ENCODE assay signal across 1 cellular context in the genomic region with DNA sequence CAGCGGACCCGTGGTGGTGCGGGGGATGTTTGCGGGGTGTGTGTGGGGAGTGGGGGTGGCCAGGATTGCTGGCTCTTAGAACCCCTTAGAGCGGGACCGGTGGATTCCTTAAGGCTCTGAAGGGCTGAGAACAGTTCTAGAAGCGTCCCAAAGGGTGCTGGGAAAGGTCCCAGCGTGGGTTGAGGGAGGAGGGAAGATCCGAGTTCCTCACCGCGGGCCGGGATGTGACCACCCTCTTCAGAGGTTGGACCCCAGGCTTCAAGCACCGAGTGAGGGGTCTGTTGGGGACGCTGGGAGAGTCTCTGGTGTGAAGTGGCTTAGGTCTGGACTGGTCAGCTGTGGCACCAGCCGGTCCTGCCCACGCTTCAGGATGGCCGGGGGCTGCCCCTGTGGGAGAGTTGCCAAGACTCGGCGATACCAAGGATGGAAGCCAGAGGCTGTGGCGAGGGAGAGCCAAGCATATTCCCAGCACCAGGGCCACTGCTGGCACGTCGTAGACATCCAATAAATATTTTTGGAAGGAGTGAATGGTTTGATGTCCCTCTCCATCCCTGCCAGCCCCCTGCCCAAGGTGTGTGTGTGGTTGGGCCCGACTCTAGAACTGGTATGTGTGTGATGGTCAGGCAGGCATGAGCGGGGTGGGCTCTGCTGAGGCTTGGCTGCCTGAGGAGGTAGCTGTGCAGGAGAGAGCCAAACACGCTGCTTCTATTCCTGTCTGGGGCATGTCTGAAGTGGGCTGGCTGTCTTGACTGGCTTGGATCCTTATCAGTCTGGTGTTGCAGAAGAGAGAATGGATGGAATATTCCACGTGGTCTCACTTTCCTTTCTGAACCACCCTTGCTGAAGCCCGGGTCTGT.
TF ChIP-seq lines count a peak whose summit lies in the region.

No MANE protein-coding gene starts in this region.

TF ChIP-seq in GM23338, 12 proteins besides CTCF, POLR2A, EP300 and RAD21:
- TF ChIP-seq EZH2 (IDR thresholded peaks at IDR 0.05; ENCODE audit: low read depth, unreplicated experiment) = no peak
- no peak for TF ChIP-seq ZNF114 (CRISPR knock-in tag; IDR thresholded peaks at IDR 0.05)
- no peak for TF ChIP-seq ZNF331 (CRISPR knock-in tag; IDR thresholded peaks at IDR 0.05; ENCODE audit: low read depth)
- TF ChIP-seq JUNB (IDR thresholded peaks at IDR 0.05; ENCODE audit: unreplicated experiment) = no peak
- TF ChIP-seq POLR2AphosphoS5 (IDR thresholded peaks at IDR 0.05; ENCODE audit: low read depth) = no peak
- TF ChIP-seq STAT1 (IDR thresholded peaks at IDR 0.05; ENCODE audit: unreplicated experiment) = no peak
- TF ChIP-seq CREB1 (CRISPR knock-in tag; IDR thresholded peaks at IDR 0.05; ENCODE audit: low read depth) = no peak
- no peak for TF ChIP-seq EZH2phosphoT487 (IDR thresholded peaks at IDR 0.05; ENCODE audit: unreplicated experiment)
- TF ChIP-seq, protein P1, sequence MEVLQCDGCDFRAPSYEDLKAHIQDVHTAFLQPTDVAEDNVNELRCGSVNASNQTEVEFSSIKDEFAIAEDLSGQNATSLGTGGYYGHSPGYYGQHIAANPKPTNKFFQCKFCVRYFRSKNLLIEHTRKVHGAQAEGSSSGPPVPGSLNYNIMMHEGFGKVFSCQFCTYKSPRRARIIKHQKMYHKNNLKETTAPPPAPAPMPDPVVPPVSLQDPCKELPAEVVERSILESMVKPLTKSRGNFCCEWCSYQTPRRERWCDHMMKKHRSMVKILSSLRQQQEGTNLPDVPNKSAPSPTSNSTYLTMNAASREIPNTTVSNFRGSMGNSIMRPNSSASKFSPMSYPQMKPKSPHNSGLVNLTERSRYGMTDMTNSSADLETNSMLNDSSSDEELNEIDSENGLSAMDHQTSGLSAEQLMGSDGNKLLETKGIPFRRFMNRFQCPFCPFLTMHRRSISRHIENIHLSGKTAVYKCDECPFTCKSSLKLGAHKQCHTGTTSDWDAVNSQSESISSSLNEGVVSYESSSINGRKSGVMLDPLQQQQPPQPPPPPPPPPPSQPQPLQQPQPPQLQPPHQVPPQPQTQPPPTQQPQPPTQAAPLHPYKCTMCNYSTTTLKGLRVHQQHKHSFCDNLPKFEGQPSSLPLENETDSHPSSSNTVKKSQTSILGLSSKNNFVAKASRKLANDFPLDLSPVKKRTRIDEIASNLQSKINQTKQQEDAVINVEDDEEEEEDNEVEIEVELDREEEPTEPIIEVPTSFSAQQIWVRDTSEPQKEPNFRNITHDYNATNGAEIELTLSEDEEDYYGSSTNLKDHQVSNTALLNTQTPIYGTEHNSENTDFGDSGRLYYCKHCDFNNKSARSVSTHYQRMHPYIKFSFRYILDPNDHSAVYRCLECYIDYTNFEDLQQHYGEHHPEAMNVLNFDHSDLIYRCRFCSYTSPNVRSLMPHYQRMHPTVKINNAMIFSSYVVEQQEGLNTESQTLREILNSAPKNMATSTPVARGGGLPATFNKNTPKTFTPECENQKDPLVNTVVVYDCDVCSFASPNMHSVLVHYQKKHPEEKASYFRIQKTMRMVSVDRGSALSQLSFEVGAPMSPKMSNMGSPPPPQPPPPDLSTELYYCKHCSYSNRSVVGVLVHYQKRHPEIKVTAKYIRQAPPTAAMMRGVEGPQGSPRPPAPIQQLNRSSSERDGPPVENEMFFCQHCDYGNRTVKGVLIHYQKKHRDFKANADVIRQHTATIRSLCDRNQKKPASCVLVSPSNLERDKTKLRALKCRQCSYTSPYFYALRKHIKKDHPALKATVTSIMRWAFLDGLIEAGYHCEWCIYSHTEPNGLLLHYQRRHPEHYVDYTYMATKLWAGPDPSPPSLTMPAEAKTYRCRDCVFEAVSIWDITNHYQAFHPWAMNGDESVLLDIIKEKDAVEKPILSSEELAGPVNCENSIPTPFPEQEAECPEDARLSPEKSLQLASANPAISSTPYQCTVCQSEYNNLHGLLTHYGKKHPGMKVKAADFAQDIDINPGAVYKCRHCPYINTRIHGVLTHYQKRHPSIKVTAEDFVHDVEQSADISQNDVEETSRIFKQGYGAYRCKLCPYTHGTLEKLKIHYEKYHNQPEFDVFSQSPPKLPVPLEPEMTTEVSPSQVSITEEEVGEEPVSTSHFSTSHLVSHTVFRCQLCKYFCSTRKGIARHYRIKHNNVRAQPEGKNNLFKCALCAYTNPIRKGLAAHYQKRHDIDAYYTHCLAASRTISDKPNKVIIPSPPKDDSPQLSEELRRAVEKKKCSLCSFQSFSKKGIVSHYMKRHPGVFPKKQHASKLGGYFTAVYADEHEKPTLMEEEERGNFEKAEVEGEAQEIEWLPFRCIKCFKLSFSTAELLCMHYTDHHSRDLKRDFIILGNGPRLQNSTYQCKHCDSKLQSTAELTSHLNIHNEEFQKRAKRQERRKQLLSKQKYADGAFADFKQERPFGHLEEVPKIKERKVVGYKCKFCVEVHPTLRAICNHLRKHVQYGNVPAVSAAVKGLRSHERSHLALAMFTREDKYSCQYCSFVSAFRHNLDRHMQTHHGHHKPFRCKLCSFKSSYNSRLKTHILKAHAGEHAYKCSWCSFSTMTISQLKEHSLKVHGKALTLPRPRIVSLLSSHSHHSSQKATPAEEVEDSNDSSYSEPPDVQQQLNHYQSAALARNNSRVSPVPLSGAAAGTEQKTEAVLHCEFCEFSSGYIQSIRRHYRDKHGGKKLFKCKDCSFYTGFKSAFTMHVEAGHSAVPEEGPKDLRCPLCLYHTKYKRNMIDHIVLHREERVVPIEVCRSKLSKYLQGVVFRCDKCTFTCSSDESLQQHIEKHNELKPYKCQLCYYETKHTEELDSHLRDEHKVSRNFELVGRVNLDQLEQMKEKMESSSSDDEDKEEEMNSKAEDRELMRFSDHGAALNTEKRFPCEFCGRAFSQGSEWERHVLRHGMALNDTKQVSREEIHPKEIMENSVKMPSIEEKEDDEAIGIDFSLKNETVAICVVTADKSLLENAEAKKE (CRISPR knock-in tag; IDR thresholded peaks at IDR 0.05) = no peak
- no peak for TF ChIP-seq REST (IDR thresholded peaks at IDR 0.05; ENCODE audit: unreplicated experiment)
- TF ChIP-seq ETS1 (IDR thresholded peaks at IDR 0.05) = no peak
- no peak for TF ChIP-seq NANOG (IDR thresholded peaks at IDR 0.05; ENCODE audit: borderline replicate concordance)
